9 cellular contexts compared by ENCODE assay signal in genomic region chr1:109619405-109619654, GRCh38. TPM values are rescaled to one million over a fixed set of nuclear protein-coding genes. Genes with fewer than 3 reads are reported as not detected.
DNase-seq lines count a peak whose midpoint lies in the region; ATAC-seq, FAIRE-seq and TF ChIP-seq lines count a peak whose summit lies in the region.
"Had no signal": no experiment of that assay in that cellular context is flagged by ENCODE, and none has a peak within 500 bp of the region (broad histone marks: within the 10 kb centered on the region; RNA-seq: fewer than 3 reads in every experiment).

TSS of gene GNAT2 (minus strand) at chr1:109619616. CDS start at chr1:109612870, 6,746 bp downstream.

- H3K27me3 Mint-ChIP-seq in activated naive CD4-positive, alpha-beta T cell treated with anti-CD3 and anti-CD28 coated beads, Interleukin-2, amount 50 U/mL, for 24 hours, result no peaks in the 10 kb centered on the region
- no peaks in the 10 kb centered on the region for H3K27me3 Mint-ChIP-seq in memory B cell

- FAIRE-seq in K562 (lab: Jason Lieb, UNC), result peak; percentile 78

- 0 out of 2 replicates have a peak, but pooled peaks have one; percentile 89 for TF ChIP-seq POLR2A in K562 (conservative IDR thresholded peaks at IDR 0.05)

- no peak for TF ChIP-seq RAD21 in K562 (CRISPR knock-in tag; conservative IDR thresholded peaks at IDR 0.05 in 1 of 2, IDR thresholded peaks at IDR 0.05 in 1 of 2)

- peaks cover 63% of the 10 kb centered on the region for H3K4me1 Mint-ChIP-seq in activated naive CD4-positive, alpha-beta T cell treated with anti-CD3 and anti-CD28 coated beads, Interleukin-2, amount 50 U/mL, for 24 hours
- peaks cover 55% of the 10 kb centered on the region for H3K4me1 Mint-ChIP-seq in memory B cell

- peak within 1 kb of the TSS; percentile 96 for H3K4me2 ChIP-seq in K562 (ENCODE audit: insufficient read depth, low read length)

- peak within 1 kb of the TSS; percentile 61 for H3K4me3 ChIP-seq in K562
- H3K4me3 ChIP-seq in urinary bladder (ENCODE audit: low read depth, low read length), result peak within 1 kb of the TSS; percentile 58

- H3K27me3 ChIP-seq in K562 (ENCODE audit: control insufficient read depth in 2 of 2, insufficient read depth in 2 of 2, low read length in 2 of 2), result no peaks in the 10 kb centered on the region

- H3K79me2 ChIP-seq in K562 (ENCODE audit: control insufficient read depth, insufficient read depth, low read length), result peaks cover 53% of the 10 kb centered on the region

- H3K36me3 ChIP-seq in K562 (ENCODE audit: control insufficient read depth, insufficient read depth, low read length), result no peaks in the 10 kb centered on the region
- H3K36me3 ChIP-seq in urinary bladder (ENCODE audit: insufficient read depth), result no peaks in the 10 kb centered on the region

- no peaks in the 10 kb centered on the region for H3K9me3 Mint-ChIP-seq in activated naive CD4-positive, alpha-beta T cell treated with anti-CD3 and anti-CD28 coated beads, Interleukin-2, amount 50 U/mL, for 24 hours
- no peaks in the 10 kb centered on the region for H3K9me3 Mint-ChIP-seq in memory B cell

- H3K9me1 ChIP-seq in K562 (ENCODE audit: control insufficient read depth, insufficient read depth, low read length), result no peaks in the 10 kb centered on the region

- peaks cover 32 to 48% of the 10 kb centered on the region in 2 experiments for H3K4me1 ChIP-seq in K562 (replicated peaks in 1 of 2; ENCODE audit: control insufficient read depth in 2 of 2, insufficient read depth in 2 of 2, low read length in 2 of 2)
- H3K4me1 ChIP-seq in urinary bladder (ENCODE audit: insufficient read depth), result no peaks in the 10 kb centered on the region

- H3K9me3 ChIP-seq in K562 (replicated peaks; ENCODE audit: control insufficient read depth, insufficient read depth, low read depth, low read length), result no peaks in the 10 kb centered on the region

- H3K4me3 Mint-ChIP-seq in activated naive CD4-positive, alpha-beta T cell treated with anti-CD3 and anti-CD28 coated beads, Interleukin-2, amount 50 U/mL, for 24 hours, result peak within 1 kb of the TSS; percentile 91
- H3K4me3 Mint-ChIP-seq in memory B cell, result peak within 1 kb of the TSS; percentile 94

- in situ Hi-C loops in K562 (cut with MboI), result no loop called here

- H3K27ac ChIP-seq in K562 (ENCODE audit: extremely low read depth, low read depth, low read length) (peak within 1 kb of the TSS; percentile 90), urinary bladder (ENCODE audit: low read depth) (peak within 1 kb of the TSS; percentile 80)

- POLR2A ChIA-PET in K562 (lab: Yijun Ruan, JAX), result interaction anchor here (0.6 to 3.3 kb wide), 13 partner anchors 9 to 221 kb away, joined by 3 to 16 read pairs (median 4); partner anchors contain the start of genes GNAI3 and SORT1

- no TSS peak for BruUV-seq in K562 (replicated peaks; lab: Mats Ljungman, UMichigan)

- peak within 1 kb of the TSS; percentile 99 for H3K27ac Mint-ChIP-seq in activated naive CD4-positive, alpha-beta T cell treated with anti-CD3 and anti-CD28 coated beads, Interleukin-2, amount 50 U/mL, for 24 hours
- H3K27ac Mint-ChIP-seq in memory B cell, result peak within 1 kb of the TSS; percentile 94

- peak within 1 kb of the TSS; percentile 86 to 98 for H3K9ac ChIP-seq in K562 (ENCODE audit: insufficient read depth in 1 of 2, low read depth in 2 of 2, low read length in 2 of 2)

- peak within 1 kb of the TSS; percentile 96 for H2AFZ ChIP-seq in K562 (ENCODE audit: low read depth, low read length)

- peaks cover 5% of the 10 kb centered on the region; the same call in 1 of the 2 replicates for H4K20me1 ChIP-seq in K562 (replicated peaks; ENCODE audit: control insufficient read depth, insufficient read depth, low read length)

- intact Hi-C loops in K562 (cut with micrococcal nuclease), result loop anchor here (5.0 kb wide), 1 partner anchor 72 kb away; the partner anchor contains the start of gene GNAI3

- CTCF ChIA-PET in K562 (lab: Yijun Ruan, JAX; ENCODE audit: low intra/inter-chr PET ratio), result interaction anchor here (0.7 kb wide), 1 partner anchor 52 kb away, joined by 4 read pairs; no protein-coding TSS in a partner anchor

- no peaks in the 10 kb centered on the region for H3K36me3 Mint-ChIP-seq in activated naive CD4-positive, alpha-beta T cell treated with anti-CD3 and anti-CD28 coated beads, Interleukin-2, amount 50 U/mL, for 24 hours
- no peaks in the 10 kb centered on the region for H3K36me3 Mint-ChIP-seq in memory B cell

- WGBS in K562 (ENCODE audit: insufficient coverage, low coverage, missing lambda C conversion rate), result 1% methylated on average over 6 of the region's 6 CpGs
- 13% methylated on average over 6 of the region's 6 CpGs for WGBS in urinary bladder

- no peak for TF ChIP-seq CTCF in K562 (IDR thresholded peaks at IDR 0.05 in 2 of 3, conservative IDR thresholded peaks at IDR 0.05 in 1 of 3; ENCODE audit: insufficient read depth in 2 of 3, low read depth in 1 of 3, low read length in 3 of 3)

- no peak for ATAC-seq in K562
- ATAC-seq in memory B cell (ENCODE audit: low read depth), result no peak
- no peak for ATAC-seq in GM21576 (IDR thresholded peaks at IDR 0.05; ENCODE audit: unreplicated experiment)

- no peak for DNase-seq in activated naive CD4-positive, alpha-beta T cell (lab: John Stamatoyannopoulos, UW)
- DNase-seq in K562 (ENCODE audit: extremely low read depth in 1 of 4, low spot score in 3 of 4), result no peak
- no peak for DNase-seq in memory B cell (ENCODE audit: low spot score in 2 of 2)
- DNase-seq in NCI-H1436 treated with DMSO at 0.1 percent for 48 hours (lab: John Stamatoyannopoulos, UW), result no peak
- DNase-seq in SW480 (ENCODE audit: low spot score), result no peak
- DNase-seq: SIG-M5 had no signal

- TF ChIP-seq EP300 in K562 (IDR thresholded peaks at IDR 0.05; ENCODE audit: low read length), result no peak

TF ChIP-seq in K562, 482 proteins besides CTCF, POLR2A, EP300 and RAD21 (continues in another document):
- TF ChIP-seq JUND (IDR thresholded peaks at IDR 0.05; ENCODE audit: borderline replicate concordance, low read depth, low read length) (no peak), JUND (tag; IDR thresholded peaks at IDR 0.05; ENCODE audit: borderline replicate concordance, low read depth, low read length) (no peak), ZBTB43 (CRISPR knock-in tag; IDR thresholded peaks at IDR 0.05) (no peak), RBFOX2 (IDR thresholded peaks at IDR 0.05; ENCODE audit: low read depth, low read length) (no peak), CBFA2T3 (IDR thresholded peaks at IDR 0.05) (no peak), PTBP1 (IDR thresholded peaks at IDR 0.05; ENCODE audit: low read depth, low read length) (no peak), FOXM1 (IDR thresholded peaks at IDR 0.05; ENCODE audit: low read depth) (no peak), FOXM1 (CRISPR knock-in tag; IDR thresholded peaks at IDR 0.05; ENCODE audit: low read depth) (no peak), SIN3B (IDR thresholded peaks at IDR 0.05; ENCODE audit: low read depth) (no peak), CREBBP (IDR thresholded peaks at IDR 0.05; ENCODE audit: low read depth, low read length) (no peak)

RNA-seq across cellular contexts. Expression of gene GNAT2, which starts in this region (rescaled TPM):
- total RNA-seq in K562 (2011; cell fraction: chromatin; rRNA removed; ENCODE audit: low replicate concordance), result not detected in 2 replicates
- total RNA-seq in K562 (2011; cell fraction: nucleolus; rRNA removed), result not detected in 2 replicates
- total RNA-seq in K562 (2011; cell fraction: nucleoplasm; rRNA removed), result not detected in 2 replicates
- total RNA-seq in K562 (2014; rRNA removed) (0.33 TPM in 1 of 2 replicates, not detected in the other), K562 (2014; rRNA removed; fragmentation: Illumina TruSeq; extraction: Trizol) (0.25 and 0.29 TPM in 2 replicates), K562 (2015; rRNA removed; fragmentation: Illumina TruSeq; extraction: Trizol) (0.33 and 0.60 TPM in 2 replicates), K562 (2021) (0.16 and 0.47 TPM in 2 replicates), urinary bladder (not detected)
- polyA plus RNA-seq in K562 (2011; rRNA removed) (0.27 and 0.32 TPM in 2 replicates), K562 (2014; fragmentation: Illumina TruSeq; extraction: Trizol) (0.52 and 0.90 TPM in 2 replicates), K562 (2014; fragmentation: Nextera tagmentation; extraction: Ambion mirVana) (under 1 TPM; 0.06 to 0.22 TPM), K562 (2014; rRNA removed) (0.07 TPM in 1 of 2 replicates, not detected in the other), urinary bladder (not detected)
- polyA plus RNA-seq in K562 (2011; cell fraction: cytosol; rRNA removed), result 0.19 TPM in 1 of 2 replicates, not detected in the other
- polyA plus RNA-seq in K562 (2011; cell fraction: nucleus; rRNA removed), result 0.37 TPM in 1 of 2 replicates, not detected in the other
- 0.42 and 0.46 TPM in 2 replicates for polyA plus RNA-seq in K562 (2012)
- 0.63 and 0.81 TPM in 2 replicates for polyA minus RNA-seq in K562 (2011; rRNA and poly(A)+ RNA removed)
- polyA minus RNA-seq in K562 (2011; cell fraction: cytosol; rRNA and poly(A)+ RNA removed), result not detected in 2 replicates
- 0.13 TPM in 1 of 2 replicates, not detected in the other for polyA minus RNA-seq in K562 (2011; cell fraction: nucleus; rRNA and poly(A)+ RNA removed)
